In genomic region chr3:47117803-47118364, GRCh38 we compare ENCODE assay signal across 17 cellular contexts. TPM values are rescaled to one million over a fixed set of nuclear protein-coding genes. Genes with fewer than 3 reads are reported as not detected.
DNase-seq lines count a peak whose midpoint lies in the region; ATAC-seq and TF ChIP-seq lines count a peak whose summit lies in the region.
"Had no signal": no experiment of that assay in that cellular context is flagged by ENCODE, and none has a peak within 500 bp of the region (broad histone marks: within the 10 kb centered on the region; RNA-seq: fewer than 3 reads in every experiment).

No MANE protein-coding gene starts in this region.

- H3K27ac Mint-ChIP-seq in memory B cell = peak overlapping the region; percentile 49

- peaks cover 34% of the 10 kb centered on the region for H3K36me3 Mint-ChIP-seq in memory B cell

- H3K4me1 ChIP-seq in HEK293 (ENCODE audit: control insufficient read depth, insufficient read depth, low read length) (no peaks in the 10 kb centered on the region), SJCRH30 (no peaks in the 10 kb centered on the region)
- H3K4me1 ChIP-seq: sigmoid colon, upper lobe of left lung had no signal

- H3K36me3 ChIP-seq in HEK293 (ENCODE audit: control insufficient read depth in 2 of 2, insufficient read depth in 1 of 2, low read length in 2 of 2) (peaks cover 21 to 51% of the 10 kb centered on the region in 2 experiments), WERI-Rb-1 (peaks cover 57% of the 10 kb centered on the region), SJCRH30 (peaks cover 66% of the 10 kb centered on the region)

- no peak for TF ChIP-seq CTCF in HEK293 (tag by site-specific recombination; IDR thresholded peaks at IDR 0.05)
- no peak for TF ChIP-seq CTCF in WERI-Rb-1 (IDR thresholded peaks at IDR 0.05; ENCODE audit: low read depth, low read length)

- intact Hi-C loops in posterior vena cava (cut with DNase I) = no loop called here

- H3K4me3 Mint-ChIP-seq in memory B cell = no peak overlapping the region

- POLR2A ChIA-PET in HEK293 (lab: Yijun Ruan, JAX) = no interaction called here

- peaks cover 23% of the 10 kb centered on the region for H3K4me1 Mint-ChIP-seq in memory B cell

- peaks cover 1% of the 10 kb centered on the region for H3K9me3 Mint-ChIP-seq in memory B cell

- ATAC-seq in memory B cell (ENCODE audit: low read depth) = no peak
- ATAC-seq: gastroesophageal sphincter had no signal

- no peak overlapping the region for H3K27ac ChIP-seq in HEK293 (ENCODE audit: extremely low read depth, low read depth, low read length)
- H3K27ac ChIP-seq in WERI-Rb-1 = peak overlapping the region; percentile 30; the same call in 1 of the 2 replicates
- H3K27ac ChIP-seq in SJCRH30 = no peak overlapping the region
- H3K27ac ChIP-seq: gastroesophageal sphincter, GM23248, sigmoid colon, upper lobe of left lung had no signal

- H3K4me3 ChIP-seq in HEK293 (ENCODE audit: low read depth, low read length) = no peak overlapping the region
- no peak overlapping the region for H3K4me3 ChIP-seq in WERI-Rb-1 (ENCODE audit: low read depth, low read length)
- no peak overlapping the region for H3K4me3 ChIP-seq in SJCRH30
- H3K4me3 ChIP-seq: gastroesophageal sphincter, GM23248, sigmoid colon, upper lobe of left lung had no signal

- CTCF ChIA-PET in HEK293 (lab: Yijun Ruan, JAX) = interaction anchor here (1.0 kb wide), 1 partner anchor 21 kb away, joined by 3 read pairs; no protein-coding TSS in a partner anchor

- no peaks in the 10 kb centered on the region for H3K27me3 Mint-ChIP-seq in memory B cell

- DNase-seq in NCI-H82 (lab: John Stamatoyannopoulos, UW) (peak; percentile 49), NCI-H82 treated with DMSO at 0.1 percent for 48 hours (lab: John Stamatoyannopoulos, UW; ENCODE audit: unreplicated experiment) (no peak), WERI-Rb-1 (no peak), memory B cell (ENCODE audit: low spot score in 2 of 2) (no peak), NOMO-1 treated with DMSO at 0.1 percent for 48 hours (lab: John Stamatoyannopoulos, UW; ENCODE audit: unreplicated experiment) (no peak), posterior vena cava (ENCODE audit: low spot score) (no peak), SJCRH30 (no peak)
- DNase-seq: activated CD4-positive, alpha-beta T cell treated with anti-CD3 and anti-CD28 coated beads, Interleukin-2, amount 50 U/mL, for 1 hour; activated gamma-delta T cell treated with Interleukin-2 at 50 U/mL for 16 hours; mammary epithelial cell; NCI-H1105 treated with DMSO at 0.1 percent for 48 hours; sigmoid colon; stimulated activated CD4-positive, alpha-beta T cell treated with anti-CD3 and anti-CD28 coated beads, Interleukin-4, amount 100 ng/mL, for 1 hour; upper lobe of left lung had no signal

- H3K9me3 ChIP-seq in HEK293 (ENCODE audit: control insufficient read depth, insufficient read depth, low read depth, low read length) (no peaks in the 10 kb centered on the region), WERI-Rb-1 (ENCODE audit: severe bottlenecking) (no peaks in the 10 kb centered on the region), SJCRH30 (replicated peaks) (no peaks in the 10 kb centered on the region)
- H3K9me3 ChIP-seq: gastroesophageal sphincter, sigmoid colon, upper lobe of left lung had no signal

- H3K27me3 ChIP-seq in WERI-Rb-1 (ENCODE audit: insufficient read depth, low read depth, severe bottlenecking) = no peaks in the 10 kb centered on the region
- no peaks in the 10 kb centered on the region for H3K27me3 ChIP-seq in SJCRH30
- H3K27me3 ChIP-seq: gastroesophageal sphincter, sigmoid colon, upper lobe of left lung had no signal

TF ChIP-seq in HEK293, 187 proteins besides CTCF, POLR2A, EP300 and RAD21:
- TF ChIP-seq TCF7L2 (IDR thresholded peaks at IDR 0.05; ENCODE audit: borderline replicate concordance, low read depth, low read length) = peak; percentile 82; the same call in 1 of the 2 replicates
- no peak for TF ChIP-seq ZNF10 (tag by site-specific recombination; IDR thresholded peaks at IDR 0.05)
TF ChIP-seq in HEK293: peak in this region for 1.

RNA-seq across cellular contexts. Expression of gene SETD2, which starts 46.0 kb away (rescaled TPM):
- total RNA-seq in posterior vena cava = 10 to 100 TPM; 38.3 to 49.3 TPM
- total RNA-seq in SJCRH30 (2014; rRNA removed; shearing (Covaris generic)) = 35.3 and 38.5 TPM in 2 replicates
